In genomic region chr6:5710516-5710915, GRCh38 we compare ENCODE assay signal across 15 cellular contexts.
DNase-seq lines count a peak whose midpoint lies in the region; ATAC-seq and TF ChIP-seq lines count a peak whose summit lies in the region.
"Had no signal": no experiment of that assay in that cellular context is flagged by ENCODE, and none has a peak within 500 bp of the region (broad histone marks: within the 10 kb centered on the region; RNA-seq: fewer than 3 reads in every experiment).

No MANE protein-coding gene starts in this region.

- no peak overlapping the region for H2AFZ ChIP-seq in OCI-LY1 (ENCODE audit: low read length)
- H2AFZ ChIP-seq: GM23338 had no signal

- no peak for ATAC-seq in activated T-helper 17 cell treated with anti-CD3 and anti-CD28 coated beads, Interleukin-2, amount 50 U/mL, for 72 hours (replicated peaks)
- no peak for ATAC-seq in HG03196 (IDR thresholded peaks at IDR 0.05; ENCODE audit: unreplicated experiment)
- ATAC-seq: GM23338, HCT116 had no signal

- WGBS in esophagus muscularis mucosa, result 93% methylated on average over 14 of the region's 14 CpGs

- no peak for TF ChIP-seq EP300 in esophagus muscularis mucosa (IDR thresholded peaks at IDR 0.05)

- H3K4me3 ChIP-seq in OCI-LY1 (ENCODE audit: low read depth, low read length, poor library complexity, severe bottlenecking) (no peak overlapping the region), esophagus muscularis mucosa (no peak overlapping the region)
- H3K4me3 ChIP-seq: GM23338 had no signal

- H3K9ac ChIP-seq in OCI-LY1 (ENCODE audit: low read length), result no peak overlapping the region

- H3K9me3 ChIP-seq in OCI-LY1 (ENCODE audit: low read length), result 0 out of 2 replicates have a peak, but pooled peaks cover 1% of the 10 kb centered on the region
- no peaks in the 10 kb centered on the region for H3K9me3 ChIP-seq in esophagus muscularis mucosa

- peaks cover 4% of the 10 kb centered on the region for H3K9me3 Mint-ChIP-seq in activated T-helper 17 cell treated with anti-CD3 and anti-CD28 coated beads, Interleukin-2, amount 50 U/mL, for 72 hours
- H3K9me3 Mint-ChIP-seq: GM23338, H9 had no signal

- no peaks in the 10 kb centered on the region for H3K27me3 ChIP-seq in OCI-LY1 (ENCODE audit: insufficient read depth, low read length)
- no peaks in the 10 kb centered on the region for H3K27me3 ChIP-seq in esophagus muscularis mucosa

- H3K79me2 ChIP-seq in OCI-LY1 (ENCODE audit: insufficient read depth, low read length), result no peaks in the 10 kb centered on the region

- H3F3A ChIP-seq in OCI-LY1 (ENCODE audit: insufficient read depth, low read length), result no peaks in the 10 kb centered on the region

- no peak for TF ChIP-seq CTCF in OCI-LY1 (IDR thresholded peaks at IDR 0.05; ENCODE audit: low read length)
- no peak for TF ChIP-seq CTCF in esophagus muscularis mucosa (IDR thresholded peaks at IDR 0.05)

- TF ChIP-seq POLR2A in esophagus muscularis mucosa (IDR thresholded peaks at IDR 0.05; ENCODE audit: low read depth), result no peak

- peak overlapping the region; percentile 25 for H3K27ac Mint-ChIP-seq in activated T-helper 17 cell treated with anti-CD3 and anti-CD28 coated beads, Interleukin-2, amount 50 U/mL, for 72 hours
- H3K27ac Mint-ChIP-seq: CD4-positive, alpha-beta memory T cell; GM23338; H9 had no signal

- H3K9me2 ChIP-seq in OCI-LY1 (ENCODE audit: low read depth, low read length), result no peaks in the 10 kb centered on the region

- H3K4me3 Mint-ChIP-seq in activated T-helper 17 cell treated with anti-CD3 and anti-CD28 coated beads, Interleukin-2, amount 50 U/mL, for 72 hours, result no peak overlapping the region
- H3K4me3 Mint-ChIP-seq: CD4-positive, alpha-beta memory T cell; GM23338; H9 had no signal

- no peaks in the 10 kb centered on the region for H3K27me3 Mint-ChIP-seq in activated T-helper 17 cell treated with anti-CD3 and anti-CD28 coated beads, Interleukin-2, amount 50 U/mL, for 72 hours
- H3K27me3 Mint-ChIP-seq: CD4-positive, alpha-beta memory T cell had no signal

- H4K20me1 ChIP-seq in OCI-LY1 (ENCODE audit: insufficient read depth, low read length), result no peaks in the 10 kb centered on the region

- intact Hi-C loops in esophagus muscularis mucosa (cut with DNase I), result no loop called here

- DNase-seq in esophagus muscularis mucosa (ENCODE audit: extremely low spot score), result peak; percentile 81
- DNase-seq in activated effector memory CD4-positive, alpha-beta T cell treated with anti-CD3 and anti-CD28 coated beads, Interleukin-2, amount 50 U/mL, for 16 hours, result no peak
- DNase-seq in dermis blood vessel endothelial cell, result no peak
- DNase-seq: C1 segment of cervical spinal cord; Calu3; CD4-positive, alpha-beta memory T cell; COR-L47; DMS53; GF-D8; H9 had no signal

- H3K36me3 Mint-ChIP-seq in activated T-helper 17 cell treated with anti-CD3 and anti-CD28 coated beads, Interleukin-2, amount 50 U/mL, for 72 hours (ENCODE audit: low read depth), result no peaks in the 10 kb centered on the region

- peaks cover 5% of the 10 kb centered on the region for H3K4me1 Mint-ChIP-seq in activated T-helper 17 cell treated with anti-CD3 and anti-CD28 coated beads, Interleukin-2, amount 50 U/mL, for 72 hours

- H3K36me3 ChIP-seq in OCI-LY1 (ENCODE audit: insufficient read depth, low read length) (no peaks in the 10 kb centered on the region), esophagus muscularis mucosa (no peaks in the 10 kb centered on the region)

- peaks cover 85% of the 10 kb centered on the region for H3K4me1 ChIP-seq in OCI-LY1 (ENCODE audit: insufficient read depth, low read length, severe bottlenecking)
- no peaks in the 10 kb centered on the region for H3K4me1 ChIP-seq in esophagus muscularis mucosa

- H3K27ac ChIP-seq in OCI-LY1 (ENCODE audit: low read depth, low read length, poor library complexity, severe bottlenecking) (peak overlapping the region; percentile 94), esophagus muscularis mucosa (replicated peaks in 1 of 4) (no peak overlapping the region)

- H3K4me2 ChIP-seq in OCI-LY1 (ENCODE audit: low read length), result no peak overlapping the region
- H3K4me2 ChIP-seq: GM23338 had no signal
